1 cellular context compared by ENCODE assay signal in genomic region chr2:30412392-30413321, GRCh38.
A peak's percentile ranks its signal among the peaks of the same experiment; 100 is the strongest.
TF ChIP-seq lines count a peak whose summit lies in the region.

No MANE protein-coding gene starts in this region.

TF ChIP-seq in SK-N-SH, 30 proteins besides CTCF, POLR2A, EP300 and RAD21 (continued from another document):
- TF ChIP-seq ZBTB33 (IDR thresholded peaks at IDR 0.05; ENCODE audit: borderline replicate concordance, low read depth), result no peak
- peak; percentile 37; the same call in 1 of the 2 replicates for TF ChIP-seq MEF2A (IDR thresholded peaks at IDR 0.05; ENCODE audit: borderline replicate concordance, low read depth)
- TF ChIP-seq TAF1 (IDR thresholded peaks at IDR 0.05; ENCODE audit: borderline replicate concordance, low read depth, low read length), result no peak
- no peak for TF ChIP-seq REST (IDR thresholded peaks at IDR 0.05; ENCODE audit: low read depth, low read length)
- TF ChIP-seq RXRA (IDR thresholded peaks at IDR 0.05; ENCODE audit: borderline replicate concordance, low read depth), result no peak
- TF ChIP-seq GABPA (IDR thresholded peaks at IDR 0.05; ENCODE audit: low read depth), result no peak
- no peak for TF ChIP-seq FOSL2 (IDR thresholded peaks at IDR 0.05; ENCODE audit: borderline replicate concordance, low read depth)
- 0 out of 2 replicates have a peak, but pooled peaks have one; percentile 23 for TF ChIP-seq TEAD4 (IDR thresholded peaks at IDR 0.05; ENCODE audit: borderline replicate concordance, insufficient read depth)
- no peak for TF ChIP-seq NRF1 (IDR thresholded peaks at IDR 0.05; ENCODE audit: low read depth, low read length)
- TF ChIP-seq MXI1 (IDR thresholded peaks at IDR 0.05; ENCODE audit: low read depth, low read length), result no peak
